21 cellular contexts compared by ENCODE assay signal in the genomic region with DNA sequence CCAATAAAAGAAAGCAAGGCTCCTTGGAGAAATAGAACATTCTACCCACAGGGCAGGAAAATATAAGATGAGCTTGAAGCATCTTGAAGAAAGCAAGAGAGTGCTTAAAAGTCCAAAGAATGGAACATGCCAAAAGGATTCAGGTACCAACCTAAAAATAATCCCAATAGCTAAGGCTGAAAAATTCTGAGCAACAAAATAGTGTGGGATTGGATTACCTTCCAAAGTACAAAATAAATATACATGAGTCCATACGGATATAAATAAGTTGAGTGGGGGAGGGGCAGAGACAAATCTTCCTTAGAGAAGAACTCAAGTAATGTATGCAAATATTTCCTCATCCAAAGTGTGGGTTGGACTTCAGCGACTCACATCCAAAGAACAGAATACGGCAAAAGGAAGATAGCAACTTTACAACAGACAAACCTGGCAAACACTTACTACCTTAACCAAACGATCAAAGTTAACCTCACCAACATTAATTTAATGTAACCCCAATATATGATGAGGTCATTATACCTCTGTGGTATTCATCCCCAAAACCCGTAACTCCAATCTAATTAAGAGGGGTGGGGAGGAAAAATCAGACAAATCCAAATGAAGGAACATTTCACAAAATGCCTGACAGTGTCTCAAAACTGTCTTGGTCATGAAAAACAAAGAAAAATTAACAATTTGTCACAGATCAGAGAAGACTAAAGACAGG. TPM values are rescaled to one million over a fixed set of nuclear protein-coding genes. Genes with fewer than 3 reads are reported as not detected.
DNase-seq lines count a peak whose midpoint lies in the region; ATAC-seq and TF ChIP-seq lines count a peak whose summit lies in the region.
"Had no signal": no experiment of that assay in that cellular context is flagged by ENCODE, and none has a peak within 500 bp of the region (broad histone marks: within the 10 kb centered on the region; RNA-seq: fewer than 3 reads in every experiment).

No MANE protein-coding gene starts in this region.

- no peak overlapping the region for H3K4me2 ChIP-seq in SK-N-SH
- H3K4me2 ChIP-seq: GM23338 had no signal

- no peak for DNase-seq in SK-N-SH
- peak; percentile 19 for DNase-seq in choroid plexus epithelial cell (ENCODE audit: low read depth)
- peak in 1 of 2 donors; percentile 13 for DNase-seq in gastrocnemius medialis
- no peak for DNase-seq in RWPE1 (ENCODE audit: low spot score)
- no peak for DNase-seq in activated CD4-positive, alpha-beta T cell treated with anti-CD3 and anti-CD28 coated beads, Interleukin-2, amount 10 ng/mL, durations not matched to agents 7 days and 5 days
- no peak for DNase-seq in cerebellum (ENCODE audit: low spot score)
- DNase-seq: KBM-7, MM.1S, NCI-H1105, NCI-H146, NCI-H2029, NCI-H2227 treated with DMSO at 0.1 percent for 48 hours, NCI-H526 treated with DMSO at 0.1 percent for 48 hours, OCI-M1 had no signal

- no peak overlapping the region for H3K9ac ChIP-seq in SK-N-SH

- CTCF ChIA-PET in SK-N-SH (lab: Yijun Ruan, JAX): no interaction called here
- CTCF ChIA-PET in HEK293 (lab: Yijun Ruan, JAX): no interaction called here
- CTCF ChIA-PET in RWPE1 (lab: Yijun Ruan, JAX): no interaction called here
- CTCF ChIA-PET in activated CD4-positive, alpha-beta T cell treated with anti-CD3 and anti-CD28 coated beads, Interleukin-2, amount 10 ng/mL, durations not matched to agents 7 days and 5 days (lab: Charles Lee): no interaction called here

- H4K20me1 ChIP-seq in SK-N-SH (ENCODE audit: insufficient read depth): peaks cover 78% of the 10 kb centered on the region

- TF ChIP-seq RAD21 in SK-N-SH (IDR thresholded peaks at IDR 0.05; ENCODE audit: low read length): no peak

- H3K4me1 Mint-ChIP-seq in activated CD4-positive, alpha-beta T cell treated with anti-CD3 and anti-CD28 coated beads, Interleukin-2, amount 10 ng/mL, durations not matched to agents 7 days and 5 days: peaks cover 21% of the 10 kb centered on the region

- H3K4me3 ChIP-seq in SK-N-SH (ENCODE audit: low read depth in 2 of 2, low read length in 1 of 2): no peak overlapping the region
- H3K4me3 ChIP-seq in HEK293 (ENCODE audit: low read depth, low read length): no peak overlapping the region
- H3K4me3 ChIP-seq in choroid plexus epithelial cell (ENCODE audit: low read depth, low read length): no peak overlapping the region
- no peak overlapping the region for H3K4me3 ChIP-seq in gastrocnemius medialis
- H3K4me3 ChIP-seq: GM23338, SJSA1 had no signal

- H3K9me3 ChIP-seq in SK-N-SH (no peaks in the 10 kb centered on the region), HEK293 (ENCODE audit: control insufficient read depth, insufficient read depth, low read depth, low read length) (no peaks in the 10 kb centered on the region), gastrocnemius medialis (no peaks in the 10 kb centered on the region)
- H3K9me3 ChIP-seq: SJSA1 had no signal

- H3F3A ChIP-seq in SK-N-SH (replicated peaks; ENCODE audit: insufficient read depth): peaks cover 14% of the 10 kb centered on the region

- H3K36me3 ChIP-seq in SK-N-SH (replicated peaks in 1 of 2; ENCODE audit: control insufficient read depth in 1 of 2, insufficient read depth in 2 of 2, low read length in 1 of 2) (no peaks in the 10 kb centered on the region), HEK293 (ENCODE audit: control insufficient read depth in 2 of 2, insufficient read depth in 1 of 2, low read length in 2 of 2) (no peaks in the 10 kb centered on the region; a peak in 1 of 3 replicates), gastrocnemius medialis (no peaks in the 10 kb centered on the region)
- H3K36me3 ChIP-seq: SJSA1 had no signal

- no peak for TF ChIP-seq POLR2A in gastrocnemius medialis (IDR thresholded peaks at IDR 0.05)

- WGBS in SK-N-SH (ENCODE audit: low lambda C conversion rate): 94% methylated on average over 5 of the region's 5 CpGs

- H3K27me3 ChIP-seq in SK-N-SH (ENCODE audit: insufficient read depth) (no peaks in the 10 kb centered on the region), gastrocnemius medialis (no peaks in the 10 kb centered on the region)
- H3K27me3 ChIP-seq: SJSA1 had no signal

- no peak overlapping the region for H3K27ac Mint-ChIP-seq in activated CD4-positive, alpha-beta T cell treated with anti-CD3 and anti-CD28 coated beads, Interleukin-2, amount 10 ng/mL, durations not matched to agents 7 days and 5 days
- H3K27ac Mint-ChIP-seq: GM23338 had no signal

- H3K4me1 ChIP-seq in SK-N-SH (ENCODE audit: control insufficient read depth in 1 of 2, insufficient read depth in 2 of 2, low read depth in 1 of 2, low read length in 1 of 2) (peaks cover 5 to 9% of the 10 kb centered on the region in 2 experiments; a peak in 3 of 4 replicates), HEK293 (ENCODE audit: control insufficient read depth, insufficient read depth, low read length) (peaks cover 10% of the 10 kb centered on the region; the same call in 1 of the 2 replicates), gastrocnemius medialis (peaks cover 42 to 60% of the 10 kb centered on the region in 2 donors)
- H3K4me1 ChIP-seq: SJSA1 had no signal

- H3K27ac ChIP-seq in SK-N-SH (ENCODE audit: low read depth in 2 of 2, low read length in 1 of 2) (no peak overlapping the region), HEK293 (ENCODE audit: extremely low read depth, low read depth, low read length) (no peak overlapping the region), gastrocnemius medialis (peak overlapping the region; percentile 70 to 81 (median 73)), RWPE1 (no peak overlapping the region)
- H3K27ac ChIP-seq: C4-2B, SJSA1 had no signal

- peaks cover 16% of the 10 kb centered on the region for H3K36me3 Mint-ChIP-seq in activated CD4-positive, alpha-beta T cell treated with anti-CD3 and anti-CD28 coated beads, Interleukin-2, amount 10 ng/mL, durations not matched to agents 7 days and 5 days (ENCODE audit: low read depth)

- peaks cover 100% of the 10 kb centered on the region for H3K79me2 ChIP-seq in SK-N-SH (ENCODE audit: insufficient read depth)

- TF ChIP-seq CTCF in SK-N-SH (IDR thresholded peaks at IDR 0.05): no peak
- no peak for TF ChIP-seq CTCF in HEK293 (tag by site-specific recombination; IDR thresholded peaks at IDR 0.05)
- TF ChIP-seq CTCF in choroid plexus epithelial cell (conservative IDR thresholded peaks at IDR 0.05; ENCODE audit: low read depth, low read length): no peak
- no peak for TF ChIP-seq CTCF in gastrocnemius medialis (IDR thresholded peaks at IDR 0.05 in 4 of 5, conservative IDR thresholded peaks at IDR 0.05 in 1 of 5)
- TF ChIP-seq CTCF in RWPE1 (conservative IDR thresholded peaks at IDR 0.05; ENCODE audit: low read depth): no peak

- POLR2A ChIA-PET in SK-N-SH (lab: Yijun Ruan, JAX) (no interaction called here), HEK293 (lab: Yijun Ruan, JAX) (no interaction called here), RWPE1 (lab: Yijun Ruan, JAX; ENCODE audit: low non-redundant PET) (no interaction called here)
- POLR2A ChIA-PET in activated CD4-positive, alpha-beta T cell treated with anti-CD3 and anti-CD28 coated beads, Interleukin-2, amount 10 ng/mL, durations not matched to agents 7 days and 5 days (lab: Charles Lee): no interaction called here

- no peaks in the 10 kb centered on the region for H3K27me3 Mint-ChIP-seq in activated CD4-positive, alpha-beta T cell treated with anti-CD3 and anti-CD28 coated beads, Interleukin-2, amount 10 ng/mL, durations not matched to agents 7 days and 5 days

- peaks cover under 1% of the 10 kb centered on the region for H3K9me3 Mint-ChIP-seq in activated CD4-positive, alpha-beta T cell treated with anti-CD3 and anti-CD28 coated beads, Interleukin-2, amount 10 ng/mL, durations not matched to agents 7 days and 5 days
- H3K9me3 Mint-ChIP-seq: GM23338 had no signal

- H2AFZ ChIP-seq in SK-N-SH (ENCODE audit: low read depth): no peak overlapping the region
- H2AFZ ChIP-seq: GM23338 had no signal

- intact Hi-C loops in gastrocnemius medialis (cut with DNase I; ENCODE audit: low total_unique reads): loop anchor here (2.0 kb wide), 1 partner anchor 25 kb away; no protein-coding TSS in a partner anchor

- no peak overlapping the region for H3K4me3 Mint-ChIP-seq in activated CD4-positive, alpha-beta T cell treated with anti-CD3 and anti-CD28 coated beads, Interleukin-2, amount 10 ng/mL, durations not matched to agents 7 days and 5 days
- H3K4me3 Mint-ChIP-seq: GM23338 had no signal

- TF ChIP-seq EP300 in SK-N-SH (IDR thresholded peaks at IDR 0.05; ENCODE audit: borderline replicate concordance in 1 of 2, low read depth in 1 of 2, low read length in 1 of 2): no peak

- ATAC-seq in SK-N-SH treated with all-trans-retinoic acid at 6 μM for 48 hours: no peak
- ATAC-seq in gastrocnemius medialis: peak; percentile 84 to 87
- ATAC-seq: GM23338, HCT116, Right ventricle myocardium inferior had no signal

- H3K9me2 ChIP-seq in SK-N-SH: no peaks in the 10 kb centered on the region

- in situ Hi-C loops in gastrocnemius medialis (cut with MboI; ENCODE audit: low sequenced_read_pairs in 4 of 4): no loop called here

TF ChIP-seq in SK-N-SH, 30 proteins besides CTCF, POLR2A, EP300 and RAD21:
- no peak for TF ChIP-seq EZH2phosphoT487 (IDR thresholded peaks at IDR 0.05; ENCODE audit: borderline replicate concordance, low read depth)
- 0 out of 2 replicates have a peak, but pooled peaks have one; percentile 6 for TF ChIP-seq RXRA (IDR thresholded peaks at IDR 0.05; ENCODE audit: borderline replicate concordance, low read depth)

RNA-seq across cellular contexts. Expression of a gene that starts 26.9 kb away (rescaled TPM):
- 54.3 and 66.7 TPM in 2 replicates for polyA plus RNA-seq in SK-N-SH (2012; rRNA removed)
- polyA plus RNA-seq in SK-N-SH (2012; cell fraction: cytosol; rRNA removed): 64.9 TPM in 2 replicates
- 27.5 and 56.0 TPM in 2 replicates for polyA plus RNA-seq in SK-N-SH (2012; cell fraction: nucleus; rRNA removed)
- total RNA-seq in gastrocnemius medialis (10 to 100 TPM; 32.2 to 75.0 (median 50.0) TPM), cerebellum (60.9 TPM)
- 10 to 100 TPM; 50.1 to 52.3 TPM for total RNA-seq in activated CD4-positive, alpha-beta T cell treated with anti-CD3 and anti-CD28 coated beads, Interleukin-2, amount 10 ng/mL, durations not matched to agents 7 days and 5 days

RNA-seq across cellular contexts. Expression of a gene that starts 55.7 kb away (rescaled TPM):
- polyA plus RNA-seq in SK-N-SH (2012; rRNA removed): 130 and 155 TPM in 2 replicates
- 174 and 220 TPM in 2 replicates for polyA plus RNA-seq in SK-N-SH (2012; cell fraction: cytosol; rRNA removed)
- 35.9 and 39.7 TPM in 2 replicates for polyA plus RNA-seq in SK-N-SH (2012; cell fraction: nucleus; rRNA removed)
- 10 to 100 TPM; 29.3 to 59.8 (median 36.2) TPM for total RNA-seq in gastrocnemius medialis
- total RNA-seq in activated CD4-positive, alpha-beta T cell treated with anti-CD3 and anti-CD28 coated beads, Interleukin-2, amount 10 ng/mL, durations not matched to agents 7 days and 5 days: 10 to 100 TPM; 58.2 to 64.6 TPM
- total RNA-seq in cerebellum: 36.7 TPM

Comparison
In these comparisons a context has a peak if more than half of its experiments do, and no peak if none do; other contexts are left out.
1. H3K27ac ChIP-seq: peak in gastrocnemius medialis (4 of 4); none in SK-N-SH (0 of 2), HEK293 (single experiment) and RWPE1 (single experiment).